Comparison of ENCODE assay signal across 9 cellular contexts in the genomic region with DNA sequence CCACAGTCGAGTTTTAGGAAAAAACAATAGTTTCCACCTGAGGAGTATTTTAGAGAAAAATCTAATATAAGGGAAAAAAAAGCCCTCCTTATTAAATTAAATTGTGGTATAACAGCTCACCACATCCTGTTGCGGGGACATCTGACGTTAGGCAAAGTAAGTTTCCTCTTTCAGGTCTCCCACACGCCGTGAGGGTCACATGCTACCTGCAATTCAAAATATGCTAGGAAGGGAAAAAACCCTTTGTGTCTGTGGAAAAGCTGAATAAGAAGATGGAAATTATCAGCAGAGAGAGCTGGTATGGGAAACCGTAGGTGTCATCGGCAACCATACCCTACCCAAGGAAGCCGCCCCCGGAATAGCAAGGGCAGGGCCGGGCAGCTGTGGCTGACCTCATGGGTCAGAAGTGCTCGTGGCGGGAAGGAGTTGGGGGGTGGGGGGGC.
DNase-seq lines count a peak whose midpoint lies in the region; ATAC-seq and TF ChIP-seq lines count a peak whose summit lies in the region.
"Had no signal": no experiment of that assay in that cellular context is flagged by ENCODE, and none has a peak within 500 bp of the region (broad histone marks: within the 10 kb centered on the region; RNA-seq: fewer than 3 reads in every experiment).

No MANE protein-coding gene starts in this region.

- no peak for TF ChIP-seq EP300 in transverse colon (IDR thresholded peaks at IDR 0.05; ENCODE audit: low read depth)

- intact Hi-C loops in transverse colon (cut with DNase I; ENCODE audit: low total_unique reads), result no loop called here

- H3K4me1 ChIP-seq in transverse colon, result peaks cover 0 to 15% (median 3%) of the 10 kb centered on the region in 4 donors
- H3K4me1 ChIP-seq: A549 had no signal

- DNase-seq in activated CD8-positive, alpha-beta memory T cell treated with anti-CD3 and anti-CD28 coated beads for 4 hours (ENCODE audit: low read depth in 2 of 2), result peak; percentile 54 to 81
- no peak for DNase-seq in activated CD8-positive, alpha-beta memory T cell treated with anti-CD3 and anti-CD28 coated beads for 24 hours
- peak; percentile 74 to 80 for DNase-seq in activated CD4-positive, alpha-beta T cell treated with anti-CD3 and anti-CD28 coated beads, Interleukin-2, amount 50 U/mL, for 4 hours
- DNase-seq in medulla oblongata (ENCODE audit: extremely low spot score) (peak; percentile 35), transverse colon (peak; percentile 55), C1 segment of cervical spinal cord (lab: John Stamatoyannopoulos, UW) (no peak), NCI-H524 (lab: John Stamatoyannopoulos, UW) (no peak)

- WGBS in transverse colon (ENCODE audit: low coverage in 1 of 2), 2 donors, result 65 to 75% methylated on average over 3 to 12 of the region's 12 CpGs

- in situ Hi-C loops in transverse colon (cut with MboI; ENCODE audit: low pct_ligation_motif_present in 1 of 4, low pct_unique_long_range_greater_than_20kb in 1 of 4, low sequenced_read_pairs in 3 of 4), result loop anchor here in 1 of 4 donors (25.0 kb wide), 1 partner anchor 136 kb away; a partner anchor contains a TSS

- TF ChIP-seq POLR2A in transverse colon (IDR thresholded peaks at IDR 0.05), result no peak

- peak; percentile 63 for ATAC-seq in HG03460 (IDR thresholded peaks at IDR 0.05; ENCODE audit: unreplicated experiment)

- no peaks in the 10 kb centered on the region for H3K36me3 ChIP-seq in transverse colon

- no peaks in the 10 kb centered on the region for H3K9me3 ChIP-seq in transverse colon
- H3K9me3 ChIP-seq: A549 had no signal

- no peak for TF ChIP-seq CTCF in transverse colon (IDR thresholded peaks at IDR 0.05)

- peak overlapping the region in 1 of 4 donors; percentile 1 for H3K4me3 ChIP-seq in transverse colon
- H3K4me3 ChIP-seq: A549 had no signal

- H3K27ac ChIP-seq in transverse colon, result peak overlapping the region; percentile 14 to 45 (median 31)
- H3K27ac ChIP-seq: A549 had no signal

- H3K27me3 ChIP-seq in transverse colon, result no peaks in the 10 kb centered on the region

Comparison
In these comparisons a context has a peak if more than half of its experiments do, and no peak if none do; other contexts are left out.
1. DNase-seq: peak in activated CD8-positive, alpha-beta memory T cell treated with anti-CD3 and anti-CD28 coated beads for 4 hours (2 of 2), activated CD4-positive, alpha-beta T cell treated with anti-CD3 and anti-CD28 coated beads, Interleukin-2, amount 50 U/mL, for 4 hours (2 of 2), medulla oblongata (single experiment) and transverse colon (single experiment); none in activated CD8-positive, alpha-beta memory T cell treated with anti-CD3 and anti-CD28 coated beads for 24 hours (single experiment), C1 segment of cervical spinal cord (0 of 14) and NCI-H524 (0 of 2).